ENCODE assay signal across 17 cellular contexts in genomic region chr2:171316220-171316619, GRCh38.
A peak's percentile ranks its signal among the peaks of the same experiment; 100 is the strongest.
DNase-seq lines count a peak whose midpoint lies in the region; ATAC-seq, FAIRE-seq and TF ChIP-seq lines count a peak whose summit lies in the region.
"Had no signal": no experiment of that assay in that cellular context is flagged by ENCODE, and none has a peak within 500 bp of the region (broad histone marks: within the 10 kb centered on the region; RNA-seq: fewer than 3 reads in every experiment).

No MANE protein-coding gene starts in this region.

- H3K4me3 ChIP-seq in H7 (ENCODE audit: insufficient read depth, low read depth, low read length): no peak overlapping the region
- H3K4me3 ChIP-seq in WERI-Rb-1 (ENCODE audit: low read depth, low read length): peak overlapping the region; percentile 11
- H3K4me3 ChIP-seq in endothelial cell of umbilical vein (replicated peaks in 1 of 3; ENCODE audit: insufficient read depth in 1 of 3, low read depth in 1 of 3, low read length in 3 of 3): no peak overlapping the region
- no peak overlapping the region for H3K4me3 ChIP-seq in neural cell (ENCODE audit: low read length)

- POLR2A ChIA-PET in endothelial cell of umbilical vein (lab: Charles Lee): interaction anchor here (0.6 kb wide), 1 partner anchor 354 kb away, joined by 3 read pairs; no protein-coding TSS in a partner anchor

- CTCF ChIA-PET in endothelial cell of umbilical vein (lab: Charles Lee): interaction anchor here (0.9 to 1.7 kb wide), 4 partner anchors 18 to 155 kb away, joined by 3 to 12 read pairs (median 4); no protein-coding TSS in a partner anchor

- dilution Hi-C loops in endothelial cell of umbilical vein (cut with MboI; ENCODE audit: extremely low pct_ligation_motif_present, low sequenced_read_pairs): no loop called here

- DNase-seq in H7 (peak; percentile 28), WERI-Rb-1 (peak; percentile 54), endothelial cell of umbilical vein (ENCODE audit: low read depth, low spot score) (peak; percentile 87), foreskin keratinocyte (no peak), NCI-H1105 treated with DMSO at 0.1 percent for 48 hours (lab: John Stamatoyannopoulos, UW) (no peak), kidney tubule cell (ENCODE audit: low spot score) (no peak)
- DNase-seq in activated CD4-positive, alpha-beta T cell treated with anti-CD3 and anti-CD28 coated beads, Interleukin-2, amount 50 U/mL, for 1 hour: no peak
- DNase-seq: activated CD8-positive, alpha-beta memory T cell treated with anti-CD3 and anti-CD28 coated beads, Interleukin-2, amount 50 U/mL, for 4 hours; aorta; glutamatergic neuron; HFFc6; MM.1S; NCI-H187 treated with DMSO at 0.1 percent for 48 hours; NCI-H510A; stimulated activated CD4-positive, alpha-beta T cell treated with anti-CD3 and anti-CD28 coated beads, Interleukin-2, amount 100 ng/mL, for 24 hours had no signal

- no peak for TF ChIP-seq RAD21 in neural cell (conservative IDR thresholded peaks at IDR 0.05)

- no TSS peak for BruUV-seq in endothelial cell of umbilical vein (replicated peaks; lab: Mats Ljungman, UMichigan)

- H4K20me1 ChIP-seq in endothelial cell of umbilical vein (replicated peaks; ENCODE audit: control insufficient read depth, extremely low read depth, insufficient read depth, low read length): no peaks in the 10 kb centered on the region
- H4K20me1 ChIP-seq in neural cell (ENCODE audit: insufficient read depth): no peaks in the 10 kb centered on the region

- H2AFZ ChIP-seq in endothelial cell of umbilical vein (ENCODE audit: low read depth, low read length): no peak overlapping the region
- no peak overlapping the region for H2AFZ ChIP-seq in neural cell (ENCODE audit: low read depth, low read length)

- no peaks in the 10 kb centered on the region for H3K36me3 ChIP-seq in H7 (replicated peaks; ENCODE audit: control insufficient read depth, insufficient read depth, low read length)
- no peaks in the 10 kb centered on the region; the same call in 1 of the 2 replicates for H3K36me3 ChIP-seq in WERI-Rb-1
- no peaks in the 10 kb centered on the region for H3K36me3 ChIP-seq in endothelial cell of umbilical vein (ENCODE audit: control insufficient read depth in 2 of 2, extremely low read depth in 1 of 2, insufficient read depth in 2 of 2, low read length in 2 of 2)
- H3K36me3 ChIP-seq in neural cell (ENCODE audit: insufficient read depth, low read length): no peaks in the 10 kb centered on the region

- H3K9me3 ChIP-seq in WERI-Rb-1 (ENCODE audit: severe bottlenecking): peaks cover 22% of the 10 kb centered on the region
- no peaks in the 10 kb centered on the region for H3K9me3 ChIP-seq in endothelial cell of umbilical vein (replicated peaks; ENCODE audit: control insufficient read depth, insufficient read depth, low read length)
- no peaks in the 10 kb centered on the region for H3K9me3 ChIP-seq in neural cell (ENCODE audit: low read length)

- no peak for TF ChIP-seq POLR2A in endothelial cell of umbilical vein (IDR thresholded peaks at IDR 0.05; ENCODE audit: low read depth, low read length)

- H3K79me2 ChIP-seq in endothelial cell of umbilical vein (ENCODE audit: control insufficient read depth, insufficient read depth, low read length): no peaks in the 10 kb centered on the region
- H3K79me2 ChIP-seq in neural cell (replicated peaks; ENCODE audit: insufficient read depth, low read length): no peaks in the 10 kb centered on the region

- ATAC-seq in foreskin keratinocyte: no peak
- ATAC-seq: esophagus mucosa had no signal

- H3K27ac ChIP-seq in WERI-Rb-1 (peak overlapping the region; percentile 91), endothelial cell of umbilical vein (ENCODE audit: insufficient read depth, low read depth, low read length) (peak overlapping the region; percentile 12), neural cell (ENCODE audit: low read length) (peak overlapping the region; percentile 10), foreskin keratinocyte (no peak overlapping the region)

- no peaks in the 10 kb centered on the region for H3F3A ChIP-seq in neural cell (ENCODE audit: insufficient read depth, low read length, poor library complexity, severe bottlenecking)

- peaks cover 24% of the 10 kb centered on the region for H3K4me1 ChIP-seq in endothelial cell of umbilical vein (ENCODE audit: control insufficient read depth, extremely low read depth, insufficient read depth, low read length)
- no peaks in the 10 kb centered on the region for H3K4me1 ChIP-seq in foreskin keratinocyte

- TF ChIP-seq CTCF in WERI-Rb-1 (IDR thresholded peaks at IDR 0.05; ENCODE audit: low read depth, low read length) (no peak), endothelial cell of umbilical vein (IDR thresholded peaks at IDR 0.05; ENCODE audit: extremely low read depth in 1 of 2, insufficient read depth in 1 of 2, low read depth in 1 of 2, low read length in 2 of 2) (no peak), neural cell (IDR thresholded peaks at IDR 0.05; ENCODE audit: poor library complexity, severe bottlenecking) (no peak), foreskin keratinocyte (conservative IDR thresholded peaks at IDR 0.05) (no peak)

- intact Hi-C loops in endothelial cell of umbilical vein (cut with micrococcal nuclease): loop anchor here (2.0 kb wide), 1 partner anchor 101 kb away; no protein-coding TSS in a partner anchor

- H3K9ac ChIP-seq in endothelial cell of umbilical vein (replicated peaks; ENCODE audit: extremely low read depth, insufficient read depth, low read length): no peak overlapping the region
- peak overlapping the region; percentile 19 for H3K9ac ChIP-seq in neural cell (ENCODE audit: low read length)

- FAIRE-seq in endothelial cell of umbilical vein (lab: Jason Lieb, UNC): peak; percentile 75

- H3K9me1 ChIP-seq in endothelial cell of umbilical vein (replicated peaks; ENCODE audit: control insufficient read depth, extremely low read depth, insufficient read depth, low read length): no peaks in the 10 kb centered on the region

- H3K4me2 ChIP-seq in endothelial cell of umbilical vein (ENCODE audit: insufficient read depth, low read length): peak overlapping the region; percentile 57
- H3K4me2 ChIP-seq in neural cell (ENCODE audit: low read length): no peak overlapping the region

- H3K9me2 ChIP-seq in neural cell (ENCODE audit: insufficient read depth, low read length): no peaks in the 10 kb centered on the region

- no peaks in the 10 kb centered on the region for H3K27me3 ChIP-seq in H7 (ENCODE audit: control insufficient read depth, insufficient read depth, low read length)
- no peaks in the 10 kb centered on the region for H3K27me3 ChIP-seq in WERI-Rb-1 (ENCODE audit: insufficient read depth, low read depth, severe bottlenecking)
- no peaks in the 10 kb centered on the region for H3K27me3 ChIP-seq in endothelial cell of umbilical vein (ENCODE audit: control insufficient read depth in 2 of 2, insufficient read depth in 2 of 2, low read length in 2 of 2)
- no peaks in the 10 kb centered on the region for H3K27me3 ChIP-seq in neural cell (ENCODE audit: insufficient read depth, low read depth, low read length)
- no peaks in the 10 kb centered on the region for H3K27me3 ChIP-seq in foreskin keratinocyte

- no peak for TF ChIP-seq EP300 in neural cell (conservative IDR thresholded peaks at IDR 0.05; ENCODE audit: poor library complexity, severe bottlenecking)

TF ChIP-seq in endothelial cell of umbilical vein, 7 proteins besides CTCF, POLR2A, EP300 and RAD21:
- no peak for TF ChIP-seq JUN (IDR thresholded peaks at IDR 0.05; ENCODE audit: borderline replicate concordance, insufficient read depth, insufficient read length, low read depth)
- TF ChIP-seq EZH2 (IDR thresholded peaks at IDR 0.05; ENCODE audit: borderline replicate concordance, low read depth, low read length, severe bottlenecking): no peak
- no peak for TF ChIP-seq POLR2AphosphoS5 (IDR thresholded peaks at IDR 0.05; ENCODE audit: insufficient read depth, low read depth, low read length)
- no peak for TF ChIP-seq MAX (IDR thresholded peaks at IDR 0.05; ENCODE audit: insufficient read depth, insufficient read length)
- no peak for TF ChIP-seq MYC (IDR thresholded peaks at IDR 0.05; ENCODE audit: low read depth, low read length)
- TF ChIP-seq GATA2 (IDR thresholded peaks at IDR 0.05; ENCODE audit: insufficient read depth, insufficient read length, low read depth, low read length): no peak
- no peak for TF ChIP-seq FOS (IDR thresholded peaks at IDR 0.05; ENCODE audit: borderline replicate concordance, insufficient read depth, low read length)

TF ChIP-seq in neural cell, 6 proteins besides CTCF, POLR2A, EP300 and RAD21:
- no peak for TF ChIP-seq SMC3 (conservative IDR thresholded peaks at IDR 0.05; ENCODE audit: poor library complexity)

Comparison
In these comparisons a context has a peak if more than half of its experiments do, and no peak if none do; other contexts are left out.
1. DNase-seq: peak in H7 (single experiment), WERI-Rb-1 (single experiment) and endothelial cell of umbilical vein (single experiment); none in foreskin keratinocyte (0 of 2), activated CD4-positive, alpha-beta T cell treated with anti-CD3 and anti-CD28 coated beads, Interleukin-2, amount 50 U/mL, for 1 hour (single experiment), NCI-H1105 treated with DMSO at 0.1 percent for 48 hours (single experiment) and kidney tubule cell (single experiment).